ENCODE assay signal across 8 cellular contexts in genomic region chr9:93183663-93184438, GRCh38. TPM values are rescaled to one million over a fixed set of nuclear protein-coding genes. Genes with fewer than 3 reads are reported as not detected.
DNase-seq lines count a peak whose midpoint lies in the region; ATAC-seq and TF ChIP-seq lines count a peak whose summit lies in the region.

WNK2 (plus strand) TSS chr9:93184139; CDS start chr9:93184930, 791 bp downstream.

- peak within 1 kb of the TSS; percentile 87 for H2AFZ ChIP-seq in PC-9

- no peak within 1 kb of the TSS for H3K27ac Mint-ChIP-seq in activated naive CD8-positive, alpha-beta T cell

- TSS peak; percentile 22 for BruUV-seq in PC-9 (replicated peaks; lab: Mats Ljungman, UMichigan)

- peak within 1 kb of the TSS; percentile 98 for H3K4me2 ChIP-seq in PC-9

- CTCF ChIA-PET in PC-9 (lab: Charles Lee), result no interaction called here

- intact Hi-C loops in PC-9 (cut with micrococcal nuclease; ENCODE audit: unreplicated experiment), result loop anchor here (5.0 kb wide), 1 partner anchor 38 kb away; no protein-coding TSS in a partner anchor

- H3K4me3 ChIP-seq in PC-9, result peak within 1 kb of the TSS; percentile 74
- H3K4me3 ChIP-seq in right atrium auricular region, result peak within 1 kb of the TSS; percentile 51 to 63
- peak within 1 kb of the TSS; percentile 65 for H3K4me3 ChIP-seq in retinal pigment epithelial cell (ENCODE audit: low read length)

- peaks cover 15% of the 10 kb centered on the region for H3K27me3 Mint-ChIP-seq in activated naive CD8-positive, alpha-beta T cell

- H3K27ac ChIP-seq in PC-9 (no peak within 1 kb of the TSS), right atrium auricular region (peak within 1 kb of the TSS; percentile 89 to 92)

- H4K20me1 ChIP-seq in PC-9 (ENCODE audit: insufficient read depth), result no peaks in the 10 kb centered on the region

- H3K27me3 ChIP-seq in PC-9 (ENCODE audit: insufficient read depth, low read depth) (no peaks in the 10 kb centered on the region), right atrium auricular region (no peaks in the 10 kb centered on the region)

- H3K9me2 ChIP-seq in PC-9 (ENCODE audit: insufficient read depth), result no peaks in the 10 kb centered on the region

- no peaks in the 10 kb centered on the region for H3K36me3 Mint-ChIP-seq in activated naive CD8-positive, alpha-beta T cell

- DNase-seq in GM20000 (ENCODE audit: low spot score) (peak; percentile 76), PC-9 (peak in 1 of 2 experiments; percentile 79), right atrium auricular region (ENCODE audit: low spot score) (no peak), retinal pigment epithelial cell (ENCODE audit: low read depth) (no peak), GDM1 (lab: John Stamatoyannopoulos, UW) (no peak)

- ATAC-seq in HG03521 (IDR thresholded peaks at IDR 0.05; ENCODE audit: unreplicated experiment), result no peak
- no peak for ATAC-seq in GM18517 (IDR thresholded peaks at IDR 0.05; ENCODE audit: unreplicated experiment)

- H3K9me3 Mint-ChIP-seq in activated naive CD8-positive, alpha-beta T cell (ENCODE audit: low read depth), result no peaks in the 10 kb centered on the region

- H3F3A ChIP-seq in PC-9 (ENCODE audit: insufficient read depth, low read depth), result 0 out of 2 replicates have a peak, but pooled peaks cover 2% of the 10 kb centered on the region

- POLR2A ChIA-PET in PC-9 (lab: Charles Lee; ENCODE audit: unreplicated experiment), result no interaction called here

- H3K9me3 ChIP-seq in PC-9 (ENCODE audit: insufficient read depth, low read depth), result no peaks in the 10 kb centered on the region
- H3K9me3 ChIP-seq in right atrium auricular region, result no peaks in the 10 kb centered on the region

- H3K4me3 Mint-ChIP-seq in activated naive CD8-positive, alpha-beta T cell, result peak within 1 kb of the TSS; percentile 80

- peaks cover 7% of the 10 kb centered on the region for H3K4me1 Mint-ChIP-seq in activated naive CD8-positive, alpha-beta T cell (ENCODE audit: low read depth)

- H3K79me2 ChIP-seq in PC-9 (ENCODE audit: low read depth), result peaks cover 14% of the 10 kb centered on the region; the same call in 1 of the 2 replicates

- peaks cover 8% of the 10 kb centered on the region; the same call in 1 of the 2 replicates for H3K4me1 ChIP-seq in PC-9 (replicated peaks; ENCODE audit: insufficient read depth)
- H3K4me1 ChIP-seq in right atrium auricular region, result peaks cover 0 to 27% of the 10 kb centered on the region in 2 donors

- TF ChIP-seq CTCF in GM20000 (IDR thresholded peaks at IDR 0.05; ENCODE audit: extremely low read depth, missing control alignments), result no peak
- no peak for TF ChIP-seq CTCF in PC-9 (conservative IDR thresholded peaks at IDR 0.05)
- no peak for TF ChIP-seq CTCF in right atrium auricular region (IDR thresholded peaks at IDR 0.05)
- TF ChIP-seq CTCF in retinal pigment epithelial cell (conservative IDR thresholded peaks at IDR 0.05; ENCODE audit: low read depth, low read length), result no peak

- no peaks in the 10 kb centered on the region for H3K36me3 ChIP-seq in PC-9 (ENCODE audit: low read depth)
- H3K36me3 ChIP-seq in right atrium auricular region, result no peaks in the 10 kb centered on the region

RNA-seq across cellular contexts. Expression of gene WNK2, which starts in this region (rescaled TPM):
- total RNA-seq in PC-9 (2021) (44.6 and 61.3 TPM in 2 replicates), right atrium auricular region (100 to 1,000 TPM in 1 of 2 donors, 10 to 100 TPM in 1; 61.4 to 132 TPM)
